ENCODE assay signal across 9 cellular contexts in genomic region chr2:197777823-197778407, GRCh38. TPM values are rescaled to one million over a fixed set of nuclear protein-coding genes. Genes with fewer than 3 reads are reported as not detected.
DNase-seq lines count a peak whose midpoint lies in the region; TF ChIP-seq lines count a peak whose summit lies in the region.
"Had no signal": no experiment of that assay in that cellular context is flagged by ENCODE, and none has a peak within 500 bp of the region (broad histone marks: within the 10 kb centered on the region; RNA-seq: fewer than 3 reads in every experiment).

No MANE protein-coding gene starts in this region.

- no peak overlapping the region for H3K4me3 ChIP-seq in HAP-1
- no peak overlapping the region for H3K4me3 ChIP-seq in smooth muscle cell

- no peaks in the 10 kb centered on the region for H3K9me3 ChIP-seq in HAP-1
- no peaks in the 10 kb centered on the region for H3K9me3 ChIP-seq in smooth muscle cell (replicated peaks; ENCODE audit: low read depth)

- no peaks in the 10 kb centered on the region for H4K20me1 ChIP-seq in smooth muscle cell (ENCODE audit: low read depth)

- H3F3A ChIP-seq in smooth muscle cell (ENCODE audit: low read depth) = no peaks in the 10 kb centered on the region

- no peak overlapping the region for H3K4me2 ChIP-seq in smooth muscle cell

- no peak overlapping the region for H2AFZ ChIP-seq in smooth muscle cell (ENCODE audit: low read depth)

- H3K4me1 ChIP-seq in HAP-1 (no peaks in the 10 kb centered on the region), smooth muscle cell (ENCODE audit: low read depth) (no peaks in the 10 kb centered on the region)

- DNase-seq in NCI-H1092 treated with DMSO at 0.1 percent for 48 hours (lab: John Stamatoyannopoulos, UW) = peak; percentile 17
- no peak for DNase-seq in NCI-H1092 (lab: John Stamatoyannopoulos, UW)
- peak; percentile 28 to 42 for DNase-seq in HAP-1 (ENCODE audit: low spot score in 2 of 2)
- peak; percentile 20 for DNase-seq in SKM-1 (lab: John Stamatoyannopoulos, UW; ENCODE audit: unreplicated experiment)
- DNase-seq in fibroblast of the conjunctiva (ENCODE audit: low read depth) = peak; percentile 14
- no peak for DNase-seq in smooth muscle cell (lab: John Stamatoyannopoulos, UW; ENCODE audit: unreplicated experiment)
- DNase-seq in activated CD8-positive, alpha-beta memory T cell treated with anti-CD3 and anti-CD28 coated beads, Interleukin-2, amount 50 U/mL, for 48 hours = no peak
- DNase-seq in activated CD8-positive, alpha-beta memory T cell treated with anti-CD3 and anti-CD28 coated beads for 24 hours = no peak

- no peaks in the 10 kb centered on the region for H3K36me3 ChIP-seq in HAP-1 (replicated peaks)
- no peaks in the 10 kb centered on the region for H3K36me3 ChIP-seq in smooth muscle cell (ENCODE audit: low read depth)

- WGBS in smooth muscle cell (ENCODE audit: low lambda C conversion rate) = 24% methylated on average over 4 of the region's 4 CpGs

- TF ChIP-seq CTCF in smooth muscle cell (IDR thresholded peaks at IDR 0.05; ENCODE audit: borderline replicate concordance, insufficient read depth, poor library complexity, severe bottlenecking) = peak; percentile 82

- peaks cover 10% of the 10 kb centered on the region; the same call in 1 of the 2 replicates for H3K27me3 ChIP-seq in HAP-1 (ENCODE audit: low read depth)
- H3K27me3 ChIP-seq in smooth muscle cell (ENCODE audit: low read depth) = no peaks in the 10 kb centered on the region

- in situ Hi-C loops in HAP-1 (cut with MboI; ENCODE audit: low sequenced_read_pairs) = no loop called here

- H3K9ac ChIP-seq in smooth muscle cell (ENCODE audit: low read depth) = no peak overlapping the region

- no peak overlapping the region for H3K27ac ChIP-seq in smooth muscle cell (ENCODE audit: low read depth)

- no peaks in the 10 kb centered on the region for H3K79me2 ChIP-seq in smooth muscle cell (ENCODE audit: low read depth)

RNA-seq across cellular contexts. Expression of gene BOLL, which starts 7.2 kb away (rescaled TPM):
- not detected in 2 replicates for total RNA-seq in smooth muscle cell
- 0.25 TPM in 1 of 2 replicates, not detected in the other for polyA plus RNA-seq in smooth muscle cell
- total RNA-seq: CD8-positive, alpha-beta memory T cell had no signal
- polyA plus RNA-seq: CD8-positive, alpha-beta memory T cell had no signal

RNA-seq across cellular contexts. Expression of gene PLCL1, which starts 26.5 kb away (rescaled TPM):
- total RNA-seq in smooth muscle cell = 1.3 and 2.0 TPM in 2 replicates
- polyA plus RNA-seq in smooth muscle cell = 0.64 and 0.87 TPM in 2 replicates

Comparison
In these comparisons a context has a peak if more than half of its experiments do, and no peak if none do; other contexts are left out.
1. DNase-seq: peak in NCI-H1092 treated with DMSO at 0.1 percent for 48 hours (single experiment), HAP-1 (2 of 2), SKM-1 (single experiment) and fibroblast of the conjunctiva (single experiment); none in NCI-H1092 (single experiment), smooth muscle cell (single experiment), activated CD8-positive, alpha-beta memory T cell treated with anti-CD3 and anti-CD28 coated beads, Interleukin-2, amount 50 U/mL, for 48 hours (single experiment) and activated CD8-positive, alpha-beta memory T cell treated with anti-CD3 and anti-CD28 coated beads for 24 hours (single experiment).